Comparison of ENCODE assay signal across 23 cellular contexts in the genomic region with DNA sequence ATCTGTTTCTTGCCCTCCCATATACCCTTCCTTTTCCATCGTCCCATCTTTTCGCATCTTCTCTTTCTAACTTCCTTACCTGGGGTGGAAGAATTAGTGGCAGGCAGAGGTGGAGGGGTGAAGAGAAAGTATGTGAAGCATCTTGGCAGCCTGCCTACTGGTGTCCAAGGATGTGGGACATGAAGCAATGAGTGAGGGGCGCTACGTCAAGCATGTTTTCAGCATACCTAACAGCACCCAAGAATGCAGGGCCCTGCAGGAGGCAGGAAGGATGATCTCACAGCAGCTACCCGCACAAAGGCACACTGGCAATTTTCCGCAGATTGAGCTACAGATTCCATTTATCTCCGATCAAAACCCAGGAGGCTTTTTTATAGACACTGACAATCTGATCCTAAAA. TPM values are rescaled to one million over a fixed set of nuclear protein-coding genes. Genes with fewer than 3 reads are reported as not detected.
DNase-seq lines count a peak whose midpoint lies in the region; ATAC-seq and TF ChIP-seq lines count a peak whose summit lies in the region.
"Had no signal": no experiment of that assay in that cellular context is flagged by ENCODE, and none has a peak within 500 bp of the region (broad histone marks: within the 10 kb centered on the region; RNA-seq: fewer than 3 reads in every experiment).

No MANE protein-coding gene starts in this region.

- in situ Hi-C loops in astrocyte of the cerebellum (cut with HindIII; ENCODE audit: low sequenced_read_pairs): no loop called here

- H3K9me3 ChIP-seq in HEK293 (ENCODE audit: control insufficient read depth, insufficient read depth, low read depth, low read length) (no peaks in the 10 kb centered on the region), colonic mucosa (no peaks in the 10 kb centered on the region)
- H3K9me3 ChIP-seq: A549, esophagus squamous epithelium had no signal

- no peak for ATAC-seq in GM19467 (IDR thresholded peaks at IDR 0.05; ENCODE audit: unreplicated experiment)
- ATAC-seq in GM18511 (IDR thresholded peaks at IDR 0.05; ENCODE audit: unreplicated experiment): no peak
- ATAC-seq: A549; naive thymus-derived CD8-positive, alpha-beta T cell; stimulated activated naive CD8-positive, alpha-beta T cell treated with anti-CD3 and anti-CD28 coated beads, Interleukin-15, amount 100 ng/mL, for 72 hours had no signal

- no peak for TF ChIP-seq CTCF in HEK293 (tag by site-specific recombination; IDR thresholded peaks at IDR 0.05)
- TF ChIP-seq CTCF in astrocyte of the cerebellum (IDR thresholded peaks at IDR 0.05; ENCODE audit: low read depth, low read length, missing control alignments): no peak
- no peak for TF ChIP-seq CTCF in colonic mucosa (IDR thresholded peaks at IDR 0.05)

- CTCF ChIA-PET in HEK293 (lab: Yijun Ruan, JAX): interaction anchor here (0.7 kb wide), 1 partner anchor 193 kb away, joined by 3 read pairs; no protein-coding TSS in a partner anchor

- H3K36me3 ChIP-seq in HEK293 (ENCODE audit: control insufficient read depth in 2 of 2, insufficient read depth in 1 of 2, low read length in 2 of 2) (no peaks in the 10 kb centered on the region; a peak in 1 of 3 replicates), colonic mucosa (no peaks in the 10 kb centered on the region)
- H3K36me3 ChIP-seq: esophagus squamous epithelium had no signal

- DNase-seq in 8988T: peak; percentile 48
- peak; percentile 90 for DNase-seq in astrocyte of the cerebellum (ENCODE audit: low read depth)
- DNase-seq in iris pigment epithelial cell (ENCODE audit: low read depth): peak; percentile 99
- no peak for DNase-seq in colonic mucosa
- DNase-seq in activated CD4-positive, alpha-beta T cell treated with anti-CD3 and anti-CD28 coated beads, Interleukin-2, amount 50 U/mL, for 1 hour: no peak
- DNase-seq: activated CD4-positive, alpha-beta T cell treated with anti-CD3 and anti-CD28 coated beads for 48 hours; activated effector memory CD4-positive, alpha-beta T cell treated with Interleukin-2 at 50 U/mL for 16 hours; central memory CD4-positive, alpha-beta T cell; DMS 273 treated with DMSO at 0.1 percent for 48 hours; effector CD4-positive, alpha-beta T cell; esophagus squamous epithelium; glutamatergic neuron; HFFc6; naive thymus-derived CD8-positive, alpha-beta T cell; NCI-H526; Right ventricle myocardium superior; stimulated activated CD4-positive, alpha-beta T cell treated with anti-CD3 and anti-CD28 coated beads, Interleukin-2, amount 100 ng/mL, for 24 hours; stimulated activated naive CD8-positive, alpha-beta T cell treated with anti-CD3 and anti-CD28 coated beads, Interleukin-15, amount 100 ng/mL, for 72 hours had no signal

- intact Hi-C loops in colonic mucosa (cut with DNase I): no loop called here

- POLR2A ChIA-PET in HEK293 (lab: Yijun Ruan, JAX): no interaction called here

- no peak overlapping the region for H3K9ac ChIP-seq in colonic mucosa (ENCODE audit: low read depth in 2 of 2, low read length in 2 of 2)
- H3K9ac ChIP-seq: parathyroid adenoma had no signal

- H3K27ac ChIP-seq in HEK293 (ENCODE audit: extremely low read depth, low read depth, low read length) (no peak overlapping the region), colonic mucosa (no peak overlapping the region)
- H3K27ac ChIP-seq: A549, esophagus squamous epithelium, parathyroid adenoma had no signal

- no peaks in the 10 kb centered on the region for H3K27me3 ChIP-seq in colonic mucosa
- H3K27me3 ChIP-seq: esophagus squamous epithelium had no signal

- H3K4me3 ChIP-seq in HEK293 (ENCODE audit: low read depth, low read length) (no peak overlapping the region), astrocyte of the cerebellum (ENCODE audit: low read depth, low read length) (no peak overlapping the region), colonic mucosa (no peak overlapping the region)
- H3K4me3 ChIP-seq: A549, esophagus squamous epithelium had no signal

- H3K4me1 ChIP-seq in HEK293 (ENCODE audit: control insufficient read depth, insufficient read depth, low read length) (0 out of 2 replicates have a peak, but pooled peaks cover 2% of the 10 kb centered on the region), colonic mucosa (no peaks in the 10 kb centered on the region)
- H3K4me1 ChIP-seq: A549, esophagus squamous epithelium, parathyroid adenoma had no signal

TF ChIP-seq in HEK293, 187 proteins besides CTCF, POLR2A, EP300 and RAD21:
- TF ChIP-seq GLIS1 (tag by site-specific recombination; IDR thresholded peaks at IDR 0.05): peak; percentile 53; the same call in 1 of the 2 replicates
- TF ChIP-seq, protein P1, sequence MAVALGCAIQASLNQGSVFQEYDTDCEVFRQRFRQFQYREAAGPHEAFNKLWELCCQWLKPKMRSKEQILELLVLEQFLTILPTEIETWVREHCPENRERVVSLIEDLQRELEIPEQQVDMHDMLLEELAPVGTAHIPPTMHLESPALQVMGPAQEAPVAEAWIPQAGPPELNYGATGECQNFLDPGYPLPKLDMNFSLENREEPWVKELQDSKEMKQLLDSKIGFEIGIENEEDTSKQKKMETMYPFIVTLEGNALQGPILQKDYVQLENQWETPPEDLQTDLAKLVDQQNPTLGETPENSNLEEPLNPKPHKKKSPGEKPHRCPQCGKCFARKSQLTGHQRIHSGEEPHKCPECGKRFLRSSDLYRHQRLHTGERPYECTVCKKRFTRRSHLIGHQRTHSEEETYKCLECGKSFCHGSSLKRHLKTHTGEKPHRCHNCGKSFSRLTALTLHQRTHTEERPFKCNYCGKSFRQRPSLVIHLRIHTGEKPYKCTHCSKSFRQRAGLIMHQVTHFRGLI (tag by site-specific recombination; IDR thresholded peaks at IDR 0.05): no peak

RNA-seq across cellular contexts. Expression of gene METTL4, which starts 42.2 kb away (rescaled TPM):
- 1 to 10 TPM; 7.2 to 8.2 TPM for total RNA-seq in colonic mucosa

RNA-seq across cellular contexts. Expression of gene NDC80, which starts 42.2 kb away (rescaled TPM):
- 10 to 100 TPM in 1 of 2 donors, 1 to 10 TPM in 1; 6.8 to 27.6 TPM for total RNA-seq in colonic mucosa

Comparison
In these comparisons a context has a peak if more than half of its experiments do, and no peak if none do; other contexts are left out.
1. DNase-seq: peak in 8988T (single experiment), astrocyte of the cerebellum (single experiment) and iris pigment epithelial cell (single experiment); none in colonic mucosa (single experiment) and activated CD4-positive, alpha-beta T cell treated with anti-CD3 and anti-CD28 coated beads, Interleukin-2, amount 50 U/mL, for 1 hour (single experiment).